In genomic region chr10:102347236-102347828, GRCh38 we compare ENCODE assay signal across 8 cellular contexts. TPM values are rescaled to one million over a fixed set of nuclear protein-coding genes. Genes with fewer than 3 reads are reported as not detected.
DNase-seq lines count a peak whose midpoint lies in the region; ATAC-seq, FAIRE-seq and TF ChIP-seq lines count a peak whose summit lies in the region.

No MANE protein-coding gene starts in this region.

- TF ChIP-seq RAD21 in A549 (conservative IDR thresholded peaks at IDR 0.05 in 1 of 2, IDR thresholded peaks at IDR 0.05 in 1 of 2), result peak; percentile 74 to 79

- TF ChIP-seq EP300 in A549 (IDR thresholded peaks at IDR 0.05), result no peak

- 58% methylated on average over 2 of the region's 2 CpGs for WGBS in A549 (ENCODE audit: missing lambda C conversion rate)

- no peak overlapping the region for H3K4me3 ChIP-seq in A549
- H3K4me3 ChIP-seq in GM12864 (ENCODE audit: low read depth, low read length), result no peak overlapping the region
- no peak overlapping the region for H3K4me3 ChIP-seq in choroid plexus epithelial cell (ENCODE audit: low read depth, low read length)

- CTCF ChIA-PET in A549 (lab: Yijun Ruan, JAX), result interaction anchor here (0.6 to 24.0 kb wide), 29 partner anchors 8 to 186 kb away, joined by 3 to 886 read pairs (median 4); partner anchors contain the start of genes ELOVL3 and PITX3

- no peak for FAIRE-seq in A549 (lab: Jason Lieb, UNC)

- TF ChIP-seq POLR2A in A549 (IDR thresholded peaks at IDR 0.05; ENCODE audit: low read length), result no peak

- H3K4me1 ChIP-seq in A549, result peaks cover 4% of the 10 kb centered on the region; the same call in 1 of the 3 replicates

- H3K27ac ChIP-seq in A549, result no peak overlapping the region

- TF ChIP-seq CTCF in A549 (IDR thresholded peaks at IDR 0.05) (peak; percentile 67), GM12864 (IDR thresholded peaks at IDR 0.05; ENCODE audit: low read depth, low read length, missing control alignments) (peak; percentile 52), choroid plexus epithelial cell (conservative IDR thresholded peaks at IDR 0.05; ENCODE audit: low read depth, low read length) (peak; percentile 82)

- H3K9me3 ChIP-seq in A549, result no peaks in the 10 kb centered on the region

- POLR2A ChIA-PET in A549 (lab: Yijun Ruan, JAX), result interaction anchor here (0.8 kb wide), 1 partner anchor 117 kb away, joined by 3 read pairs; no protein-coding TSS in a partner anchor

- ATAC-seq in A549 (peak; percentile 87 to 91), HG02588 (IDR thresholded peaks at IDR 0.05; ENCODE audit: unreplicated experiment) (no peak), HG03469 (IDR thresholded peaks at IDR 0.05; ENCODE audit: unreplicated experiment) (no peak)

- DNase-seq in A549 (ENCODE audit: low read depth in 1 of 2, low spot score in 1 of 2) (peak; percentile 58 to 76), GM12864 (ENCODE audit: low read depth) (no peak), NCI-H82 (lab: John Stamatoyannopoulos, UW) (peak; percentile 69), choroid plexus epithelial cell (ENCODE audit: low read depth) (peak; percentile 66), medulla oblongata (ENCODE audit: extremely low spot score) (peak; percentile 27), NOMO-1 treated with DMSO at 0.1 percent for 48 hours (lab: John Stamatoyannopoulos, UW; ENCODE audit: unreplicated experiment) (no peak)

- H3K4me2 ChIP-seq in A549, result no peak overlapping the region

TF ChIP-seq in A549, 52 proteins besides CTCF, POLR2A, EP300 and RAD21:
- TF ChIP-seq SMC3 (IDR thresholded peaks at IDR 0.05) (peak; percentile 70), HEYL (CRISPR knock-in tag; IDR thresholded peaks at IDR 0.05) (no peak), RFX5 (IDR thresholded peaks at IDR 0.05) (no peak), JUNB (IDR thresholded peaks at IDR 0.05) (no peak)

RNA-seq across cellular contexts. Expression of gene NFKB2, which starts 48.2 kb away (rescaled TPM):
- polyA plus RNA-seq in A549 (2011; rRNA removed) (20.5 and 27.6 TPM in 2 replicates), A549 (2017; fragmentation: RNase III; extraction: RNeasy Plus Mini Kit Qiagen cat#74134 plus additional on column Dnase treatment) (35.7 to 63.6 TPM (median 36.6 TPM) in 3 replicates)
- 61.3 and 70.0 TPM in 2 replicates for polyA plus RNA-seq in A549 (2012; cell fraction: cytosol; rRNA removed)
- 218 and 281 TPM in 2 replicates for polyA plus RNA-seq in A549 (2012; cell fraction: nucleus; rRNA removed)
- 16.0 and 17.9 TPM in 2 replicates for polyA minus RNA-seq in A549 (2011; rRNA and poly(A)+ RNA removed)

Comparison
In these comparisons a context has a peak if more than half of its experiments do, and no peak if none do; other contexts are left out.
1. ATAC-seq: peak in A549 (2 of 2); none in HG02588 (single experiment) and HG03469 (single experiment).
2. DNase-seq: peak in A549 (2 of 2), NCI-H82 (single experiment), choroid plexus epithelial cell (single experiment) and medulla oblongata (single experiment); none in GM12864 (single experiment) and NOMO-1 treated with DMSO at 0.1 percent for 48 hours (single experiment).
3. Peak in every context shown above with its lines, with median percentiles within 50 percentile points of each other: CTCF ChIP-seq.